8 cellular contexts compared by ENCODE assay signal in genomic region chr10:92242910-92243671, GRCh38. TPM values are rescaled to one million over a fixed set of nuclear protein-coding genes. Genes with fewer than 3 reads are reported as not detected.
DNase-seq lines count a peak whose midpoint lies in the region; ATAC-seq, FAIRE-seq and TF ChIP-seq lines count a peak whose summit lies in the region.

No MANE protein-coding gene starts in this region.

- ATAC-seq in activated T-cell treated with anti-CD3 and anti-CD28 coated beads, Interleukin-2, amount 50 U/mL, for 4 hours, result peak; percentile 56 to 61

- H3K9me3 ChIP-seq in mesodermal cell (ENCODE audit: control insufficient read depth, low read length), result no peaks in the 10 kb centered on the region

- no peaks in the 10 kb centered on the region for H3K27me3 Mint-ChIP-seq in Calu3 (ENCODE audit: unreplicated experiment)
- peaks cover 6% of the 10 kb centered on the region for H3K27me3 Mint-ChIP-seq in activated T-cell treated with anti-CD3 and anti-CD28 coated beads, Interleukin-2, amount 50 U/mL, for 4 hours (ENCODE audit: low read depth)

- CTCF ChIA-PET in Calu3 (lab: Charles Lee), result interaction anchor here (1.2 to 1.4 kb wide), 2 partner anchors 12 to 155 kb away, joined by 3 to 4 read pairs; no protein-coding TSS in a partner anchor

- TF ChIP-seq CTCF in Calu3 (IDR thresholded peaks at IDR 0.05; ENCODE audit: unreplicated experiment) (no peak), epithelial cell of proximal tubule (conservative IDR thresholded peaks at IDR 0.05; ENCODE audit: low read depth, low read length) (no peak)

- peaks cover 27% of the 10 kb centered on the region for H3K36me3 Mint-ChIP-seq in Calu3 (ENCODE audit: insufficient read depth, unreplicated experiment)
- H3K36me3 Mint-ChIP-seq in activated T-cell treated with anti-CD3 and anti-CD28 coated beads, Interleukin-2, amount 50 U/mL, for 4 hours (ENCODE audit: insufficient read depth), result no peaks in the 10 kb centered on the region

- 0% methylated on average over 2 of the region's 8 CpGs; no CpG with 5 or more reads in 1 of the 2 experiments for WGBS in mesodermal cell (ENCODE audit: insufficient coverage in 2 of 2), 2 experiments

- no peak for FAIRE-seq in HTR-8/SVneo (lab: Jason Lieb, UNC)

- no peaks in the 10 kb centered on the region for H3K9me3 Mint-ChIP-seq in Calu3 (ENCODE audit: low read depth, unreplicated experiment)
- H3K9me3 Mint-ChIP-seq in activated T-cell treated with anti-CD3 and anti-CD28 coated beads, Interleukin-2, amount 50 U/mL, for 4 hours, result no peaks in the 10 kb centered on the region

- H3K27ac Mint-ChIP-seq in Calu3 (ENCODE audit: unreplicated experiment), result peak overlapping the region; percentile 91

- H3K4me3 Mint-ChIP-seq in Calu3 (ENCODE audit: low read depth, unreplicated experiment), result peak overlapping the region; percentile 69
- H3K4me3 Mint-ChIP-seq in activated T-cell treated with anti-CD3 and anti-CD28 coated beads, Interleukin-2, amount 50 U/mL, for 4 hours, result peak overlapping the region; percentile 81

- no peaks in the 10 kb centered on the region for H3K36me3 ChIP-seq in mesodermal cell (ENCODE audit: control insufficient read depth, insufficient read depth, low read length)

- H3K4me1 Mint-ChIP-seq in Calu3 (ENCODE audit: low read depth, unreplicated experiment), result peaks cover 37% of the 10 kb centered on the region
- peaks cover 31% of the 10 kb centered on the region for H3K4me1 Mint-ChIP-seq in activated T-cell treated with anti-CD3 and anti-CD28 coated beads, Interleukin-2, amount 50 U/mL, for 4 hours (ENCODE audit: low read depth)

- intact Hi-C loops in Calu3 (cut with micrococcal nuclease; ENCODE audit: unreplicated experiment), result loop anchor here (2.0 to 5.0 kb wide), 3 partner anchors 48 to 156 kb away; partner anchors contain the start of genes CPEB3 and MARCHF5

- peak; percentile 53 for DNase-seq in Calu3
- DNase-seq in HTR-8/SVneo (ENCODE audit: insufficient read length, low spot score), result peak; percentile 64
- DNase-seq in NOMO-1 treated with DMSO at 0.1 percent for 48 hours (lab: John Stamatoyannopoulos, UW; ENCODE audit: unreplicated experiment), result peak; percentile 67
- DNase-seq in activated T-cell treated with anti-CD3 and anti-CD28 coated beads, Interleukin-2, amount 50 U/mL, for 4 hours, result peak; percentile 17
- no peak for DNase-seq in epithelial cell of proximal tubule (ENCODE audit: low read depth)
- DNase-seq in stimulated activated naive CD4-positive, alpha-beta T cell treated with Interleukin-2 at 50 U/mL for 16 hours (lab: John Stamatoyannopoulos, UW), result peak; percentile 18
- DNase-seq in activated CD4-positive, CD25-positive, alpha-beta regulatory T cell (lab: John Stamatoyannopoulos, UW), result no peak

- peak overlapping the region; percentile 43 for H3K27ac ChIP-seq in mesodermal cell (ENCODE audit: low read depth, low read length, severe bottlenecking)

- no TSS peak for BruUV-seq in Calu3 (replicated peaks; lab: Mats Ljungman, UMichigan)

- H3K4me3 ChIP-seq in epithelial cell of proximal tubule (ENCODE audit: low read depth, low read length) (peak overlapping the region; percentile 53), mesodermal cell (ENCODE audit: extremely low read depth, insufficient read depth, low read length, poor library complexity, severe bottlenecking) (peak overlapping the region; percentile 21)

- H3K4me1 ChIP-seq in mesodermal cell (ENCODE audit: control insufficient read depth, insufficient read depth, low read length, poor library complexity, severe bottlenecking), result peaks cover 11% of the 10 kb centered on the region

RNA-seq across cellular contexts. Expression of gene CPEB3, which starts 47.8 kb away (rescaled TPM):
- total RNA-seq in Calu3 (2022) (2.8 and 3.6 TPM in 2 replicates), epithelial cell of proximal tubule (0.52 and 0.58 TPM in 2 replicates)
- total RNA-seq in activated T-cell treated with anti-CD3 and anti-CD28 coated beads, Interleukin-2, amount 50 U/mL, for 4 hours, result under 1 TPM; 0.68 to 0.92 (median 0.82) TPM
- 0.70 TPM for polyA plus RNA-seq in mesodermal cell (2013, experiment 1 of 2)
- polyA plus RNA-seq in mesodermal cell (2013, experiment 2 of 2), result 0.71 TPM

RNA-seq across cellular contexts. Expression of gene MARCHF5, which starts 47.9 kb away (rescaled TPM):
- total RNA-seq in Calu3 (2022) (27.1 and 28.1 TPM in 2 replicates), epithelial cell of proximal tubule (7.6 and 9.6 TPM in 2 replicates)
- 10 to 100 TPM; 29.1 to 31.6 (median 29.5) TPM for total RNA-seq in activated T-cell treated with anti-CD3 and anti-CD28 coated beads, Interleukin-2, amount 50 U/mL, for 4 hours
- polyA plus RNA-seq in mesodermal cell (2013, experiment 1 of 2), result 38.0 TPM
- polyA plus RNA-seq in mesodermal cell (2013, experiment 2 of 2), result 46.9 TPM

Comparison
In these comparisons a context has a peak if more than half of its experiments do, and no peak if none do; other contexts are left out.
1. DNase-seq: peak in Calu3 (single experiment), HTR-8/SVneo (single experiment), NOMO-1 treated with DMSO at 0.1 percent for 48 hours (single experiment), activated T-cell treated with anti-CD3 and anti-CD28 coated beads, Interleukin-2, amount 50 U/mL, for 4 hours (single experiment) and stimulated activated naive CD4-positive, alpha-beta T cell treated with Interleukin-2 at 50 U/mL for 16 hours (single experiment); none in epithelial cell of proximal tubule (single experiment) and activated CD4-positive, CD25-positive, alpha-beta regulatory T cell (0 of 4).